In the genomic region with DNA sequence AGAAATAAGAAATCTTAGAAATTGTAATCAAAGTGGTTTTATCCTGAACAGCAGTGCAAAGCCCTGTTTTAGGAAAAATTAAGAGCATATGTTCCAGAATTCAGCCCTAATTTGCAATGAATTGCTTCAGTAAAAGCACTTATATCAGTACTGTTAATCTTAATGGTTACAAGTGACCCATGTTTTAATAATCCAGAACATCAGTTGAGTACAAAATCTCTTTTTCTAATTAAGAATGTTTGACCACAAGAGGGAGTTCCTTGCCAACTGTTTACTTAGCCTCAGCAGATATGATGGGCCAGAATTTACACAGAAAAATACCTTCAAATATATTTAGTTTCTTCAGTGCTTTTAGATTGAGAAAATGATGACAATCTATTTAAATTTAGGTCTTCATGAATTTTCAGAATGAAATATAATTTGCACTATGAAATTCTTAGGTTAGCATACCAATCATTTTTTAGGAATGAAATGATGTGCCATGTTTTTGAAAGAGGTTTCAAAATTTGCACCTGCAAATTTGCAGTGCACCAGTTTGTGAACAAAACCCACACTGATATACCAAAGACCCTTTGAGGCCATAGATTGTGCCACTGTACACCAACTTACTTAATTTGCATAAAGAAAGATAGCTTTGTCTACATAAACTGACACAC, we compare ENCODE assay signal across 8 cellular contexts.
DNase-seq lines count a peak whose midpoint lies in the region; ATAC-seq and TF ChIP-seq lines count a peak whose summit lies in the region.

No MANE protein-coding gene starts in this region.

- no peak overlapping the region for H3K4me3 Mint-ChIP-seq in osteocyte (ENCODE audit: unreplicated experiment)

- no peaks in the 10 kb centered on the region for H3K9me3 ChIP-seq in heart left ventricle

- H3K4me1 ChIP-seq in heart left ventricle = no peaks in the 10 kb centered on the region

- peak overlapping the region; percentile 7 for H3K27ac Mint-ChIP-seq in osteocyte (ENCODE audit: unreplicated experiment)

- no peaks in the 10 kb centered on the region for H3K9me3 Mint-ChIP-seq in osteocyte (ENCODE audit: unreplicated experiment)

- H3K27me3 ChIP-seq in heart left ventricle = no peaks in the 10 kb centered on the region

- H3K27me3 Mint-ChIP-seq in osteocyte (ENCODE audit: unreplicated experiment) = no peaks in the 10 kb centered on the region

- no peak for TF ChIP-seq POLR2A in heart left ventricle (IDR thresholded peaks at IDR 0.05)

- intact Hi-C loops in heart left ventricle (cut with DNase I) (no loop called here), cardiac septum (cut with DNase I) (no loop called here), posterior vena cava (cut with DNase I) (no loop called here)

- H3K36me3 ChIP-seq in heart left ventricle = no peaks in the 10 kb centered on the region

- peaks cover 2% of the 10 kb centered on the region for H3K36me3 Mint-ChIP-seq in osteocyte (ENCODE audit: unreplicated experiment)

- H3K4me3 ChIP-seq in heart left ventricle = no peak overlapping the region

- DNase-seq in heart left ventricle = no peak
- DNase-seq in cardiac septum (ENCODE audit: low spot score) = no peak
- peak; percentile 9 for DNase-seq in NCI-H2029 (lab: John Stamatoyannopoulos, UW)
- peak; percentile 51 for DNase-seq in dermis blood vessel endothelial cell
- DNase-seq in osteocyte (ENCODE audit: extremely low spot score, unreplicated experiment) = no peak
- no peak for DNase-seq in posterior vena cava (ENCODE audit: low spot score)

- H3K4me1 Mint-ChIP-seq in osteocyte (ENCODE audit: unreplicated experiment) = peaks cover 49% of the 10 kb centered on the region

- ATAC-seq in heart left ventricle (no peak), HG03196 (IDR thresholded peaks at IDR 0.05; ENCODE audit: unreplicated experiment) (no peak), GM21381 (IDR thresholded peaks at IDR 0.05; ENCODE audit: unreplicated experiment) (no peak)

- H3K27ac ChIP-seq in heart left ventricle = no peak overlapping the region

- TF ChIP-seq CTCF in heart left ventricle (IDR thresholded peaks at IDR 0.05) (peak in 9 of 12 donors; percentile 18 to 58 (median 43)), osteocyte (IDR thresholded peaks at IDR 0.05) (peak; percentile 73)

Comparison
In these comparisons a context has a peak if more than half of its experiments do, and no peak if none do; other contexts are left out.
1. DNase-seq: peak in NCI-H2029 (single experiment) and dermis blood vessel endothelial cell (single experiment); none in heart left ventricle (0 of 5), cardiac septum (single experiment), osteocyte (single experiment) and posterior vena cava (single experiment).